Comparison of ENCODE assay signal across 14 cellular contexts in the genomic region with DNA sequence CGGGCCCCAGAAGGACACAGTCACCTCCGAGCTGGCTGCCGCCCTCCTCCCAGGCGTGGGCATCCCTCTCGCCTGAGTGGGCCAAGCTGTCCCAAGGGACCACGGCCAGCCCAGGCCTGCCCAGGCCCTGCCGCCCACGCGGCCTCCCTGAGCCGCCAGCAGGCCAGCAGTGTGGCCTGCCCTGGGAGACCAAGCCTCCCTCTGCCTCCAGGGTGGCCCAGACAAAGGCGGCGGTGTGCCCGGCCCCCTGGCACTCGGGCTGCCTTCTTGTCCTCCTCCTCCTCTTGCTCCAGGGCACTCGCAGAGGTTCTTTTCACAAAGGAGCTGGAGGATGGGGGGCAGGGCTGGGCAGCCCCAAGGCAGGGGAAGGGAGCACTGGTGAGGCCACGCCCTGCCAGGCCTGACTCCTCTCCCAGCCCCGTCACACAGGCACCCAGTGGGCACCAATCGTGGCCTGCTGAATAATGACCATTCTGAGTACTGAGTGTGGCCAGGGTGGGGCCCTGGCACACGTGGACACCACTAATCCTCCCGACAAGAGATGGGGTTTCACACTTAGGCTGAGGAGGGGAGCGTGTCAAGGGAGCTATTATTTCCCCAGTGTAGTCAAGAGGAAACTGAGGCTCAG. TPM values are rescaled to one million over a fixed set of nuclear protein-coding genes. Genes with fewer than 3 reads are reported as not detected.
DNase-seq lines count a peak whose midpoint lies in the region; ATAC-seq and TF ChIP-seq lines count a peak whose summit lies in the region.
"Had no signal": no experiment of that assay in that cellular context is flagged by ENCODE, and none has a peak within 500 bp of the region (broad histone marks: within the 10 kb centered on the region; RNA-seq: fewer than 3 reads in every experiment).

No MANE protein-coding gene starts in this region.

- intact Hi-C loops in testis (cut with DNase I; ENCODE audit: low total_unique reads) = no loop called here

- POLR2A ChIA-PET in T-cell (lab: Charles Lee) = interaction anchor here in 1 of 2 donors (0.6 kb wide), 1 partner anchor 44 kb away, joined by 3 read pairs; no protein-coding TSS in a partner anchor

- peak overlapping the region; percentile 84 for H3K27ac Mint-ChIP-seq in activated naive CD4-positive, alpha-beta T cell treated with anti-CD3 and anti-CD28 coated beads, Interleukin-2, amount 50 U/mL, for 24 hours
- peak overlapping the region; percentile 43 to 83 for H3K27ac Mint-ChIP-seq in T-cell

- no peak for DNase-seq in activated naive CD4-positive, alpha-beta T cell (lab: John Stamatoyannopoulos, UW)
- DNase-seq in T-cell (no peak), left kidney (ENCODE audit: low read depth, low spot score) (peak; percentile 33), testis (peak; percentile 84)
- DNase-seq in stimulated activated CD4-positive, alpha-beta T cell treated with anti-CD3 and anti-CD28 coated beads, Interleukin-12 subunit alpha, Interleukin-12 subunit beta, amount 100 ng/mL, for 4 hours = no peak
- DNase-seq in effector CD4-positive, alpha-beta T cell = no peak
- DNase-seq: activated CD4-positive, alpha-beta T cell treated with anti-CD3 and anti-CD28 coated beads for 4 hours; cortex of kidney; foreskin keratinocyte; NCI-H524 treated with DMSO at 0.1 percent for 48 hours; stimulated activated CD8-positive, alpha-beta memory T cell treated with anti-CD3 and anti-CD28 coated beads, Interleukin-4, amount 100 ng/mL, for 48 hours had no signal

- H3K4me1 ChIP-seq in testis = peaks cover 28% of the 10 kb centered on the region
- H3K4me1 ChIP-seq: foreskin keratinocyte had no signal

- H3K9me3 Mint-ChIP-seq in activated naive CD4-positive, alpha-beta T cell treated with anti-CD3 and anti-CD28 coated beads, Interleukin-2, amount 50 U/mL, for 24 hours = no peaks in the 10 kb centered on the region
- no peaks in the 10 kb centered on the region for H3K9me3 Mint-ChIP-seq in T-cell

- H3K27me3 ChIP-seq in testis = no peaks in the 10 kb centered on the region

- H3K4me3 ChIP-seq in testis = no peak overlapping the region

- ATAC-seq in T-cell (replicated peaks in 1 of 4) = no peak
- ATAC-seq in HG02870 (IDR thresholded peaks at IDR 0.05; ENCODE audit: unreplicated experiment) = no peak
- ATAC-seq: foreskin keratinocyte had no signal

- H3K9me3 ChIP-seq in testis = no peaks in the 10 kb centered on the region
- H3K9me3 ChIP-seq: neutrophil had no signal

- H3K27ac ChIP-seq in testis = peak overlapping the region in 1 of 2 donors; percentile 61
- H3K27ac ChIP-seq: foreskin keratinocyte, neutrophil had no signal

- no peaks in the 10 kb centered on the region for H3K27me3 Mint-ChIP-seq in activated naive CD4-positive, alpha-beta T cell treated with anti-CD3 and anti-CD28 coated beads, Interleukin-2, amount 50 U/mL, for 24 hours
- H3K27me3 Mint-ChIP-seq in T-cell = no peaks in the 10 kb centered on the region

- 71 to 88% methylated on average over 14 to 21 of the region's 21 CpGs for WGBS in testis, 2 donors

- CTCF ChIA-PET in T-cell (lab: Charles Lee) = no interaction called here

- no peak overlapping the region for H3K4me3 Mint-ChIP-seq in activated naive CD4-positive, alpha-beta T cell treated with anti-CD3 and anti-CD28 coated beads, Interleukin-2, amount 50 U/mL, for 24 hours
- H3K4me3 Mint-ChIP-seq in T-cell = peak overlapping the region in 1 of 3 donors; percentile 62

- TF ChIP-seq CTCF in testis (IDR thresholded peaks at IDR 0.05) = no peak

- no peaks in the 10 kb centered on the region for H3K36me3 ChIP-seq in testis (ENCODE audit: low read depth, missing control alignments)
- H3K36me3 ChIP-seq: neutrophil had no signal

- no peak for TF ChIP-seq POLR2A in testis (IDR thresholded peaks at IDR 0.05)

- peaks cover 76% of the 10 kb centered on the region for H3K4me1 Mint-ChIP-seq in activated naive CD4-positive, alpha-beta T cell treated with anti-CD3 and anti-CD28 coated beads, Interleukin-2, amount 50 U/mL, for 24 hours
- peaks cover 66 to 71% (median 69%) of the 10 kb centered on the region in 3 donors for H3K4me1 Mint-ChIP-seq in T-cell

- peaks cover 3% of the 10 kb centered on the region for H3K36me3 Mint-ChIP-seq in activated naive CD4-positive, alpha-beta T cell treated with anti-CD3 and anti-CD28 coated beads, Interleukin-2, amount 50 U/mL, for 24 hours
- peaks cover 13% of the 10 kb centered on the region for H3K36me3 Mint-ChIP-seq in T-cell

RNA-seq across cellular contexts. Expression of gene NOL4L, which starts 25.3 kb away (rescaled TPM):
- total RNA-seq in T-cell = 10 to 100 TPM; 63.5 to 88.8 (median 74.4) TPM
- 100 to 1,000 TPM in 1 of 2 donors, 10 to 100 TPM in 1; 100.0 to 115 TPM for total RNA-seq in testis
- polyA plus RNA-seq in testis (ENCODE audit: insufficient read depth, low read depth, low replicate concordance) = 129 TPM

Comparison
In these comparisons a context has a peak if more than half of its experiments do, and no peak if none do; other contexts are left out.
1. DNase-seq: peak in left kidney (single experiment) and testis (single experiment); none in activated naive CD4-positive, alpha-beta T cell (0 of 4), T-cell (0 of 34), stimulated activated CD4-positive, alpha-beta T cell treated with anti-CD3 and anti-CD28 coated beads, Interleukin-12 subunit alpha, Interleukin-12 subunit beta, amount 100 ng/mL, for 4 hours (single experiment) and effector CD4-positive, alpha-beta T cell (single experiment).